Comparison of ENCODE assay signal across 18 cellular contexts in genomic region chr9:36988848-36989247, GRCh38. TPM values are rescaled to one million over a fixed set of nuclear protein-coding genes. Genes with fewer than 3 reads are reported as not detected.
"Had no signal": no experiment of that assay in that cellular context is flagged by ENCODE, and none has a peak within 500 bp of the region (broad histone marks: within the 10 kb centered on the region; RNA-seq: fewer than 3 reads in every experiment).

No MANE protein-coding gene starts in this region.

- H3K36me3 ChIP-seq: brain microvascular endothelial cell, esophagus muscularis mucosa, neutrophil, tibial artery, vagina had no signal

- DNase-seq: activated CD4-positive, alpha-beta T cell treated with anti-CD3 and anti-CD28 coated beads for 48 hours; activated CD8-positive, alpha-beta memory T cell treated with anti-CD3 and anti-CD28 coated beads, Interleukin-2, amount 50 U/mL, for 4 hours; activated CD8-positive, alpha-beta T cell treated with anti-CD3 and anti-CD28 coated beads, Interleukin-2, amount 10 ng/mL, durations not matched to agents 7 days and 5 days; activated naive CD8-positive, alpha-beta T cell treated with anti-CD3 and anti-CD28 coated beads for 36 hours; activated T-cell treated with anti-CD3 and anti-CD28 coated beads, Interleukin-2, amount 50 U/mL, for 72 hours; brain microvascular endothelial cell; islet precursor cell; mammary epithelial cell; naive thymus-derived CD8-positive, alpha-beta T cell; tibial artery had no signal

- ATAC-seq: activated CD8-positive, alpha-beta T cell treated with anti-CD3 and anti-CD28 coated beads, Interleukin-2, amount 10 ng/mL, durations not matched to agents 7 days and 5 days; activated T-cell treated with anti-CD3 and anti-CD28 coated beads, Interleukin-2, amount 50 U/mL, for 72 hours; naive thymus-derived CD8-positive, alpha-beta T cell; stimulated activated effector memory CD8-positive, alpha-beta T cell treated with anti-CD3 and anti-CD28 coated beads, Interleukin-12 subunit alpha, Interleukin-12 subunit beta, amount 100 ng/mL, for 72 hours had no signal

- H3K36me3 Mint-ChIP-seq: stimulated activated effector memory CD8-positive, alpha-beta T cell treated with anti-CD3 and anti-CD28 coated beads, Interleukin-12 subunit alpha, Interleukin-12 subunit beta, amount 100 ng/mL, for 72 hours had no signal

- H3K27me3 ChIP-seq: vagina had no signal

- H3K27ac Mint-ChIP-seq: activated CD8-positive, alpha-beta T cell treated with anti-CD3 and anti-CD28 coated beads, Interleukin-2, amount 10 ng/mL, durations not matched to agents 7 days and 5 days; activated naive CD8-positive, alpha-beta T cell treated with anti-CD3 and anti-CD28 coated beads for 36 hours; activated T-cell treated with anti-CD3 and anti-CD28 coated beads, Interleukin-2, amount 50 U/mL, for 72 hours; stimulated activated effector memory CD8-positive, alpha-beta T cell treated with anti-CD3 and anti-CD28 coated beads, Interleukin-12 subunit alpha, Interleukin-12 subunit beta, amount 100 ng/mL, for 72 hours had no signal

- H3K4me3 ChIP-seq: coronary artery, esophagus muscularis mucosa, hepatocyte, tibial artery, vagina had no signal

- H3K9me3 ChIP-seq: vagina had no signal

- H3K27ac ChIP-seq: brain microvascular endothelial cell, coronary artery, esophagus muscularis mucosa, hepatocyte, neutrophil, tibial artery, vagina had no signal

- H3K4me3 Mint-ChIP-seq: activated CD8-positive, alpha-beta T cell treated with anti-CD3 and anti-CD28 coated beads, Interleukin-2, amount 10 ng/mL, durations not matched to agents 7 days and 5 days; activated naive CD8-positive, alpha-beta T cell treated with anti-CD3 and anti-CD28 coated beads for 36 hours; activated T-cell treated with anti-CD3 and anti-CD28 coated beads, Interleukin-2, amount 50 U/mL, for 72 hours; central memory CD8-positive, alpha-beta T cell; naive thymus-derived CD8-positive, alpha-beta T cell; stimulated activated effector memory CD8-positive, alpha-beta T cell treated with anti-CD3 and anti-CD28 coated beads, Interleukin-12 subunit alpha, Interleukin-12 subunit beta, amount 100 ng/mL, for 72 hours had no signal

RNA-seq across cellular contexts. Expression of gene PAX5, which starts 45.2 kb away (rescaled TPM):
- total RNA-seq: glomerular endothelial cell, hepatocyte, mammary epithelial cell had no signal
